In the genomic region with DNA sequence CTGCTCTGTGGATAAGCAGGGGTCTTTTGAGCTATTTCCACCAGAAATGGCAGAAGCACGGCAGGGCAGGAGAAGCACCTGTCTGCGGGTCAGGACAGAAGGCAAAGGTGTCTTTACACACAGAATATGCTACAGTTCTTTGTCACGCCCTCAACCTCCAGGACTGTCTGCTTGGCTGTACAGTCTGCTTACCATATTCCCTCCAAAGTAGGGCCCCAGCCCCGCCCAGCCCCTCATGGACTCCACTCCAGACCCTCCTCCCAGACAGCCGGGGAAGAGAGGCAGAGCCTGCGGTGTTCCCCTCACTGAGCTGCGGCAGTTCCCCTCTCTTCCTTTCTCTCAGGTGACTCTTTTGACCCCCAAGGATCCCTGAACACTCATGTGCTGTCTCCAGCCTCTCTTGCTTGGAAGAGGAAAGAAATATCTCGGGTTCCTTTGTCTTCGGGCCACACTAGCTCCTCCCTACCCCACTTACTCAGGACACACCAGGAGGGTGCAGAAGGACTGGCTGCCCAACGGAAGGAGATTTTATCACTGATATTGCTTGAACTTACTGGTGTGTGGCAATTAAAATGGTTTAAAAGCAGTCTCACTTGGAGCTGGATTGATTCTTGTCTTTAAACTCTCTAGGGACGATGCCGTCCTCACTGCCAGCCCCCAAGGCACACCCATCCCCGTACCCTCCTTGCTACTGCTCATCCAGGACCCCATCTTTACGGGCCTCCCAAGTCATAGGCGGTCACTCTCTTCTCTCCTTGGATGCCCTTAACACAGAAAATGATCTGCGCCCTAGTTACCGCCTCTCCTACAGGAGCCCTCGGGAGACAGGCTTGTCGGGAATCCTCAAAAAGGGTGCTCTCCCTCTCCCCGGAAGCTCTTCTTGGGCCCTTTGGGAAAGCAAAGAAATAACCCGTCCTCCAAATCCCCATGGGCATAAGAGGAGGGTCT, we compare ENCODE assay signal across 1 cellular context.
TF ChIP-seq lines count a peak whose summit lies in the region.

No MANE protein-coding gene starts in this region.

TF ChIP-seq in H1, 55 proteins besides CTCF, POLR2A, EP300 and RAD21:
- no peak for TF ChIP-seq ASH2L (IDR thresholded peaks at IDR 0.05; ENCODE audit: low read length)
- TF ChIP-seq TBP (IDR thresholded peaks at IDR 0.05; ENCODE audit: low read depth, low read length): no peak
- no peak for TF ChIP-seq CEBPB (IDR thresholded peaks at IDR 0.05; ENCODE audit: low read depth, low read length)
- TF ChIP-seq SIN3A (conservative IDR thresholded peaks at IDR 0.05 in 1 of 2, IDR thresholded peaks at IDR 0.05 in 1 of 2; ENCODE audit: low read depth in 1 of 2, low read length in 2 of 2): no peak
- TF ChIP-seq SIRT6 (IDR thresholded peaks at IDR 0.05; ENCODE audit: low read length): no peak
- TF ChIP-seq GABPA (IDR thresholded peaks at IDR 0.05; ENCODE audit: borderline replicate concordance, insufficient read depth, low read length): no peak
- no peak for TF ChIP-seq SP1 (IDR thresholded peaks at IDR 0.05; ENCODE audit: low read depth, low read length)
- no peak for TF ChIP-seq POLR2AphosphoS5 (IDR thresholded peaks at IDR 0.05; ENCODE audit: low read depth, low read length)
- TF ChIP-seq SP2 (IDR thresholded peaks at IDR 0.05; ENCODE audit: low read length): no peak
- TF ChIP-seq TCF12 (IDR thresholded peaks at IDR 0.05; ENCODE audit: low read depth, low read length): no peak
- no peak for TF ChIP-seq MAX (IDR thresholded peaks at IDR 0.05)
- TF ChIP-seq, protein P1, sequence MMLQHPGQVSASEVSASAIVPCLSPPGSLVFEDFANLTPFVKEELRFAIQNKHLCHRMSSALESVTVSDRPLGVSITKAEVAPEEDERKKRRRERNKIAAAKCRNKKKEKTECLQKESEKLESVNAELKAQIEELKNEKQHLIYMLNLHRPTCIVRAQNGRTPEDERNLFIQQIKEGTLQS (IDR thresholded peaks at IDR 0.05; ENCODE audit: insufficient read depth, low read depth, low read length): no peak
- TF ChIP-seq EGR1 (IDR thresholded peaks at IDR 0.05; ENCODE audit: borderline replicate concordance, low read depth, low read length): no peak
- TF ChIP-seq PHF8 (conservative IDR thresholded peaks at IDR 0.05; ENCODE audit: low read depth, low read length): no peak
- no peak for TF ChIP-seq CREB1 (IDR thresholded peaks at IDR 0.05)
- TF ChIP-seq KDM5A (IDR thresholded peaks at IDR 0.05; ENCODE audit: low read length): no peak
- TF ChIP-seq GTF2F1 (IDR thresholded peaks at IDR 0.05; ENCODE audit: borderline replicate concordance, low read depth, low read length): no peak
